ENCODE assay signal across 1 cellular context in the genomic region with DNA sequence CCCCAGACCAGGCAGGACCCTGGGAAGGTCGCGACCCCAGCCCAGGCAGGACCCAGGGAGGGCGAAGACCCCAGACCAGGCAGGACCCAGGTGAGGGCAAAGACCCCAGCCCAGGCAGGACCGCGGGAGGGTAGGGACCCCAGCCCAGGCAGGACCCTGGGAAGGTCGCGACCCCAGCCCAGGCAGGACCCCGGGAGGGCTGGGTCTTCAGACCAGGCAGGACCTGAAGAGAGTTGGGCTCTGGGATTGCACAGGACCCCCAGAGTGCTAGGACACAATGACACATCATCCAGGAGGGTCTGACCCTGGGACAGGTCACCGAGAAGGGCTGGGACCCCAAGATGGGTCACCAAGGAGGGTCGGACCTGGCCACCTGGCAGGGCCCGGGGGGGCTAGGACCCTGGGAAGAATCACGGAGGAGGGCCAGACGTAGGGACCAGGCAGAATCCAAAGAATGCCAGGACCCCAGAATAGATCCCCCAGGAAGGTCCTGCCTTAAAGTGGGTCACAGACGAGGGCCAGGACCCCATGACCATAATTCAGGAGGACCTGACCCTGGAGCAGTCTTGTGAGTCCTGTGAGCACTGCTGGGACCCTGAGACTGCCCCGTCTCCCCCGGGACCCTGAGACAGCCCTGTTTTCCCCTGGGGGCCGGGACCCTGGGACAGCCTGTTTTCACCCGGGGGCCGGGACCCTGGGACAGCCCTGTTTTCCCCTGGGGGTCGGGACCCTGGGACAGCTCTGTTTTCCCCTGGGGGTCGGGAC.
TF ChIP-seq lines count a peak whose summit lies in the region.

No MANE protein-coding gene starts in this region.

TF ChIP-seq in GM23338, 12 proteins besides CTCF, POLR2A, EP300 and RAD21 (continued from another document):
- TF ChIP-seq, protein P1, sequence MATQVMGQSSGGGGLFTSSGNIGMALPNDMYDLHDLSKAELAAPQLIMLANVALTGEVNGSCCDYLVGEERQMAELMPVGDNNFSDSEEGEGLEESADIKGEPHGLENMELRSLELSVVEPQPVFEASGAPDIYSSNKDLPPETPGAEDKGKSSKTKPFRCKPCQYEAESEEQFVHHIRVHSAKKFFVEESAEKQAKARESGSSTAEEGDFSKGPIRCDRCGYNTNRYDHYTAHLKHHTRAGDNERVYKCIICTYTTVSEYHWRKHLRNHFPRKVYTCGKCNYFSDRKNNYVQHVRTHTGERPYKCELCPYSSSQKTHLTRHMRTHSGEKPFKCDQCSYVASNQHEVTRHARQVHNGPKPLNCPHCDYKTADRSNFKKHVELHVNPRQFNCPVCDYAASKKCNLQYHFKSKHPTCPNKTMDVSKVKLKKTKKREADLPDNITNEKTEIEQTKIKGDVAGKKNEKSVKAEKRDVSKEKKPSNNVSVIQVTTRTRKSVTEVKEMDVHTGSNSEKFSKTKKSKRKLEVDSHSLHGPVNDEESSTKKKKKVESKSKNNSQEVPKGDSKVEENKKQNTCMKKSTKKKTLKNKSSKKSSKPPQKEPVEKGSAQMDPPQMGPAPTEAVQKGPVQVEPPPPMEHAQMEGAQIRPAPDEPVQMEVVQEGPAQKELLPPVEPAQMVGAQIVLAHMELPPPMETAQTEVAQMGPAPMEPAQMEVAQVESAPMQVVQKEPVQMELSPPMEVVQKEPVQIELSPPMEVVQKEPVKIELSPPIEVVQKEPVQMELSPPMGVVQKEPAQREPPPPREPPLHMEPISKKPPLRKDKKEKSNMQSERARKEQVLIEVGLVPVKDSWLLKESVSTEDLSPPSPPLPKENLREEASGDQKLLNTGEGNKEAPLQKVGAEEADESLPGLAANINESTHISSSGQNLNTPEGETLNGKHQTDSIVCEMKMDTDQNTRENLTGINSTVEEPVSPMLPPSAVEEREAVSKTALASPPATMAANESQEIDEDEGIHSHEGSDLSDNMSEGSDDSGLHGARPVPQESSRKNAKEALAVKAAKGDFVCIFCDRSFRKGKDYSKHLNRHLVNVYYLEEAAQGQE (IDR thresholded peaks at IDR 0.05; ENCODE audit: unreplicated experiment), result no peak
